Comparison of ENCODE assay signal across 11 cellular contexts in genomic region chr9:137639303-137640051, GRCh38. TPM values are rescaled to one million over a fixed set of nuclear protein-coding genes. Genes with fewer than 3 reads are reported as not detected.
DNase-seq lines count a peak whose midpoint lies in the region; ATAC-seq and TF ChIP-seq lines count a peak whose summit lies in the region.
"Had no signal": no experiment of that assay in that cellular context is flagged by ENCODE, and none has a peak within 500 bp of the region (broad histone marks: within the 10 kb centered on the region; RNA-seq: fewer than 3 reads in every experiment).

No MANE protein-coding gene starts in this region.

- peaks cover 46% of the 10 kb centered on the region for H3K4me1 Mint-ChIP-seq in activated naive CD8-positive, alpha-beta T cell treated with anti-CD3 and anti-CD28 coated beads, Interleukin-2, amount 50 U/mL, for 24 hours
- peaks cover 34 to 44% of the 10 kb centered on the region in 2 donors for H3K4me1 Mint-ChIP-seq in natural killer cell

- ATAC-seq in activated naive CD8-positive, alpha-beta T cell treated with anti-CD3 and anti-CD28 coated beads, Interleukin-2, amount 50 U/mL, for 24 hours = peak; percentile 80
- ATAC-seq in natural killer cell = peak; percentile 87 to 95 (median 90)
- ATAC-seq in HG03432 (IDR thresholded peaks at IDR 0.05; ENCODE audit: unreplicated experiment) = no peak
- ATAC-seq in GM18511 (IDR thresholded peaks at IDR 0.05; ENCODE audit: unreplicated experiment) = no peak
- no peak for ATAC-seq in esophagus mucosa

- peak overlapping the region; percentile 58 for H3K4me3 ChIP-seq in GM23248
- H3K4me3 ChIP-seq: lung had no signal

- H3K79me2 ChIP-seq in GM23248 (ENCODE audit: insufficient read depth) = peaks cover 100% of the 10 kb centered on the region

- intact Hi-C loops in natural killer cell (cut with micrococcal nuclease) = loop anchor here (1.0 to 10.0 kb wide), 3 partner anchors 8 to 75 kb away; no protein-coding TSS in a partner anchor

- peak overlapping the region; percentile 54 for H3K4me2 ChIP-seq in GM23248 (ENCODE audit: unreplicated experiment)

- peak overlapping the region; percentile 58 for H3K9ac ChIP-seq in GM23248

- H4K20me1 ChIP-seq in GM23248 (ENCODE audit: insufficient read depth) = peaks cover 8% of the 10 kb centered on the region; the same call in 1 of the 2 replicates

- H3K36me3 Mint-ChIP-seq in activated naive CD8-positive, alpha-beta T cell treated with anti-CD3 and anti-CD28 coated beads, Interleukin-2, amount 50 U/mL, for 24 hours (ENCODE audit: low read depth) = peaks cover 26% of the 10 kb centered on the region
- no peaks in the 10 kb centered on the region for H3K36me3 Mint-ChIP-seq in natural killer cell

- no peaks in the 10 kb centered on the region for H3F3A ChIP-seq in GM23248 (ENCODE audit: insufficient read depth)

- DNase-seq in GM10266 (ENCODE audit: extremely low spot score) (peak; percentile 71), GM23248 (peak; percentile 27), natural killer cell (no peak), DMS79 (lab: John Stamatoyannopoulos, UW) (no peak)
- DNase-seq in activated naive CD8-positive, alpha-beta T cell treated with anti-CD3 and anti-CD28 coated beads, Interleukin-2, amount 50 U/mL, for 24 hours = no peak
- DNase-seq: NCI-H2227 treated with DMSO at 0.1 percent for 48 hours, WERI-Rb-1 had no signal

- H3K4me3 Mint-ChIP-seq in activated naive CD8-positive, alpha-beta T cell treated with anti-CD3 and anti-CD28 coated beads, Interleukin-2, amount 50 U/mL, for 24 hours = peak overlapping the region; percentile 73
- peak overlapping the region; percentile 87 for H3K4me3 Mint-ChIP-seq in natural killer cell

- in situ Hi-C loops in GM23248 (cut with MboI) = no loop called here

- H2AFZ ChIP-seq in GM23248 = no peak overlapping the region

- H3K9me3 Mint-ChIP-seq in activated naive CD8-positive, alpha-beta T cell treated with anti-CD3 and anti-CD28 coated beads, Interleukin-2, amount 50 U/mL, for 24 hours = no peaks in the 10 kb centered on the region
- no peaks in the 10 kb centered on the region for H3K9me3 Mint-ChIP-seq in natural killer cell

- 0 out of 2 replicates have a peak overlapping the region, but pooled peaks have one; percentile 1 for H3K27ac ChIP-seq in GM23248
- H3K27ac ChIP-seq: WERI-Rb-1 had no signal

- H3K36me3 ChIP-seq in GM23248 (ENCODE audit: low read depth) = no peaks in the 10 kb centered on the region; the same call in 1 of the 2 replicates

- H3K9me2 ChIP-seq in GM23248 (ENCODE audit: insufficient read depth) = no peaks in the 10 kb centered on the region

- peak overlapping the region; percentile 82 for H3K27ac Mint-ChIP-seq in activated naive CD8-positive, alpha-beta T cell treated with anti-CD3 and anti-CD28 coated beads, Interleukin-2, amount 50 U/mL, for 24 hours
- H3K27ac Mint-ChIP-seq in natural killer cell = peak overlapping the region; percentile 85 to 96

- no peaks in the 10 kb centered on the region for H3K27me3 Mint-ChIP-seq in activated naive CD8-positive, alpha-beta T cell treated with anti-CD3 and anti-CD28 coated beads, Interleukin-2, amount 50 U/mL, for 24 hours
- H3K27me3 Mint-ChIP-seq in natural killer cell (ENCODE audit: low read depth in 2 of 2) = no peaks in the 10 kb centered on the region

- H3K27me3 ChIP-seq in GM23248 (replicated peaks; ENCODE audit: insufficient read depth) = no peaks in the 10 kb centered on the region

- H3K9me3 ChIP-seq in GM23248 (ENCODE audit: low read depth) = no peaks in the 10 kb centered on the region

- peaks cover 6% of the 10 kb centered on the region; the same call in 1 of the 2 replicates for H3K4me1 ChIP-seq in GM23248 (ENCODE audit: insufficient read depth)

- TF ChIP-seq CTCF in GM10266 (IDR thresholded peaks at IDR 0.05; ENCODE audit: control insufficient read depth, insufficient read depth, low read depth, missing control alignments) (no peak), natural killer cell (IDR thresholded peaks at IDR 0.05) (no peak)

- 79 to 82% methylated on average over 12 of the region's 12 CpGs for WGBS in GM23248 (ENCODE audit: low coverage in 1 of 2, low lambda C conversion rate in 2 of 2, missing lambda C conversion rate in 2 of 2), 2 experiments

RNA-seq across cellular contexts. Expression of gene EHMT1, which starts 20.7 kb away (rescaled TPM):
- total RNA-seq in GM23248 (2014; rRNA removed; shearing (Covaris generic)) = 26.8 and 43.6 TPM in 2 replicates
- 31.0 and 33.7 TPM in 2 replicates for polyA plus RNA-seq in GM23248 (2016; fragmentation: Nextera tagmentation; extraction: Ambion mirVana)
- 100 to 1,000 TPM; 173 to 200 (median 176) TPM for total RNA-seq in natural killer cell
- 48.0 TPM for total RNA-seq in esophagus mucosa

RNA-seq across cellular contexts. Expression of gene ARRDC1, which starts 34.0 kb away (rescaled TPM):
- 26.9 and 37.1 TPM in 2 replicates for total RNA-seq in GM23248 (2014; rRNA removed; shearing (Covaris generic))
- polyA plus RNA-seq in GM23248 (2016; fragmentation: Nextera tagmentation; extraction: Ambion mirVana) = 21.0 and 22.0 TPM in 2 replicates
- total RNA-seq in natural killer cell (100 to 1,000 TPM in 1 of 3 donors, 10 to 100 TPM in 2; 80.7 to 105 (median 92.9) TPM), esophagus mucosa (49.7 TPM)

RNA-seq across cellular contexts. Expression of gene ZMYND19, which starts 49.2 kb away (rescaled TPM):
- 29.6 and 35.0 TPM in 2 replicates for total RNA-seq in GM23248 (2014; rRNA removed; shearing (Covaris generic))
- polyA plus RNA-seq in GM23248 (2016; fragmentation: Nextera tagmentation; extraction: Ambion mirVana) = 6.1 and 11.6 TPM in 2 replicates
- total RNA-seq in natural killer cell (10 to 100 TPM in 2 of 3 donors, 1 to 10 TPM in 1; 6.5 to 18.8 (median 16.3) TPM), esophagus mucosa (21.5 TPM)

Comparison
In these comparisons a context has a peak if more than half of its experiments do, and no peak if none do; other contexts are left out.
1. DNase-seq: peak in GM10266 (single experiment) and GM23248 (single experiment); none in activated naive CD8-positive, alpha-beta T cell treated with anti-CD3 and anti-CD28 coated beads, Interleukin-2, amount 50 U/mL, for 24 hours (single experiment), natural killer cell (single experiment) and DMS79 (single experiment).
2. ATAC-seq: peak in activated naive CD8-positive, alpha-beta T cell treated with anti-CD3 and anti-CD28 coated beads, Interleukin-2, amount 50 U/mL, for 24 hours (single experiment) and natural killer cell (3 of 3); none in HG03432 (single experiment), GM18511 (single experiment) and esophagus mucosa (single experiment).